Comparison of ENCODE assay signal across 25 cellular contexts in genomic region chr4:1112821-1113182, GRCh38.
"Had no signal": no experiment of that assay in that cellular context is flagged by ENCODE, and none has a peak within 500 bp of the region (broad histone marks: within the 10 kb centered on the region; RNA-seq: fewer than 3 reads in every experiment).

No MANE protein-coding gene starts in this region.

- DNase-seq: amniotic stem cell, aorta, brain microvascular endothelial cell, cerebellar nuclear complex had no signal

- H3K27me3 ChIP-seq: body of pancreas had no signal

- H3K9me3 Mint-ChIP-seq: activated B cell treated with CpG ODN at 0.5 μM for 24 hours; activated CD4-positive, alpha-beta memory T cell treated with anti-CD3 and anti-CD28 coated beads for 36 hours; activated CD4-positive, alpha-beta T cell treated with anti-CD3 and anti-CD28 coated beads, Interleukin-2, amount 10 ng/mL, durations not matched to agents 24 days and 14 days; activated CD8-positive, alpha-beta T cell treated with anti-CD3 and anti-CD28 coated beads for 36 hours; activated naive CD4-positive, alpha-beta T cell treated with anti-CD3 and anti-CD28 coated beads for 36 hours; activated naive CD4-positive, alpha-beta T cell treated with anti-CD3 and anti-CD28 coated beads, Interleukin-2, amount 50 U/mL, for 72 hours; activated naive CD8-positive, alpha-beta T cell treated with anti-CD3 and anti-CD28 coated beads for 36 hours; activated T-cell treated with anti-CD3 and anti-CD28 coated beads, Interleukin-2, amount 50 U/mL, for 4 hours; activated T-cell treated with anti-CD3 and anti-CD28 coated beads, Interleukin-2, amount 50 U/mL, for 72 hours; activated T-helper 1 cell treated with anti-CD3 and anti-CD28 coated beads, Interleukin-12 subunit alpha, Interleukin-12 subunit beta, Interleukin-2, Interleukin-4 antibody, amounts not matched to agents 30 ng/mL and 10 ng/mL and 1 ng/mL, durations not matched to agents 14 hours and 24 hours and 36 hours; activated T-helper 17 cell treated with anti-CD3 and anti-CD28 coated beads, Interleukin-2, amount 50 U/mL, for 72 hours; central memory CD8-positive, alpha-beta T cell; T-helper 1 cell treated with Interleukin-12 subunit alpha and Interleukin-12 subunit beta and Interleukin-4 antibody, amounts not matched to agents 30 μg/mL and 1 μg/mL, for 36 hours; T-helper 2 cell treated with Interferon-gamma antibody and Interleukin-4, amounts not matched to agents 5 μg/mL and 100 μg/mL, for 36 hours had no signal

- H3K4me1 Mint-ChIP-seq: activated B cell treated with CpG ODN at 0.5 μM for 24 hours; activated CD4-positive, alpha-beta T cell treated with anti-CD3 and anti-CD28 coated beads, Interleukin-2, amount 10 ng/mL, durations not matched to agents 24 days and 14 days; activated naive CD8-positive, alpha-beta T cell treated with anti-CD3 and anti-CD28 coated beads for 36 hours; activated T-helper 17 cell treated with anti-CD3 and anti-CD28 coated beads, Interleukin-2, amount 50 U/mL, for 72 hours; central memory CD8-positive, alpha-beta T cell had no signal

- H3K36me3 ChIP-seq: adrenal gland, brain microvascular endothelial cell, cardiac muscle cell had no signal

- H3K4me3 Mint-ChIP-seq: activated CD4-positive, alpha-beta memory T cell treated with anti-CD3 and anti-CD28 coated beads for 36 hours; activated T-cell treated with anti-CD3 and anti-CD28 coated beads, Interleukin-2, amount 50 U/mL, for 4 hours; activated T-helper 1 cell treated with anti-CD3 and anti-CD28 coated beads, Interleukin-12 subunit alpha, Interleukin-12 subunit beta, Interleukin-2, Interleukin-4 antibody, amounts not matched to agents 30 ng/mL and 10 ng/mL and 1 ng/mL, durations not matched to agents 14 hours and 24 hours and 36 hours had no signal

- H3K36me3 Mint-ChIP-seq: activated CD4-positive, alpha-beta memory T cell treated with anti-CD3 and anti-CD28 coated beads for 36 hours; activated naive CD8-positive, alpha-beta T cell treated with anti-CD3 and anti-CD28 coated beads for 36 hours had no signal

- FAIRE-seq: astrocyte, bronchial epithelial cell, TTC549 had no signal

- H3K4me3 ChIP-seq: body of pancreas had no signal

- H3K9me3 ChIP-seq: adrenal gland, body of pancreas had no signal

- H3K27ac Mint-ChIP-seq: activated B cell treated with CpG ODN at 0.5 μM for 24 hours; activated CD4-positive, alpha-beta memory T cell treated with anti-CD3 and anti-CD28 coated beads for 36 hours; activated CD8-positive, alpha-beta T cell treated with anti-CD3 and anti-CD28 coated beads for 36 hours; activated naive CD4-positive, alpha-beta T cell treated with anti-CD3 and anti-CD28 coated beads for 36 hours; activated naive CD4-positive, alpha-beta T cell treated with anti-CD3 and anti-CD28 coated beads, Interleukin-2, amount 50 U/mL, for 72 hours; activated T-cell treated with anti-CD3 and anti-CD28 coated beads, Interleukin-2, amount 50 U/mL, for 72 hours; activated T-helper 1 cell treated with anti-CD3 and anti-CD28 coated beads, Interleukin-12 subunit alpha, Interleukin-12 subunit beta, Interleukin-2, Interleukin-4 antibody, amounts not matched to agents 30 ng/mL and 10 ng/mL and 1 ng/mL, durations not matched to agents 14 hours and 24 hours and 36 hours; activated T-helper 17 cell treated with anti-CD3 and anti-CD28 coated beads, Interleukin-2, amount 50 U/mL, for 72 hours; T-helper 1 cell treated with Interleukin-12 subunit alpha and Interleukin-12 subunit beta and Interleukin-4 antibody, amounts not matched to agents 30 μg/mL and 1 μg/mL, for 36 hours had no signal

- H3K27ac ChIP-seq: adrenal gland, brain microvascular endothelial cell, cardiac muscle cell, VCaP had no signal
